8 cellular contexts compared by ENCODE assay signal in genomic region chr1:40185951-40186864, GRCh38. TPM values are rescaled to one million over a fixed set of nuclear protein-coding genes. Genes with fewer than 3 reads are reported as not detected.
DNase-seq lines count a peak whose midpoint lies in the region; ATAC-seq and TF ChIP-seq lines count a peak whose summit lies in the region.

No MANE protein-coding gene starts in this region.

- ATAC-seq in GM21786 (IDR thresholded peaks at IDR 0.05; ENCODE audit: unreplicated experiment): peak; percentile 95
- peak; percentile 94 to 96 for ATAC-seq in activated naive CD4-positive, alpha-beta T cell treated with anti-CD3 and anti-CD28 coated beads, Interleukin-2, amount 50 U/mL, for 72 hours
- no peak for ATAC-seq in body of pancreas

- H3K4me2 ChIP-seq in MM.1S (ENCODE audit: low read depth, low read length): peak overlapping the region; percentile 55

- 90 to 95% methylated on average over 7 of the region's 7 CpGs for WGBS in body of pancreas, 2 donors

- H3K27ac ChIP-seq in MM.1S (ENCODE audit: low read length): peak overlapping the region; percentile 49
- H3K27ac ChIP-seq in body of pancreas: no peak overlapping the region

- no peaks in the 10 kb centered on the region for H3K27me3 ChIP-seq in MM.1S (replicated peaks; ENCODE audit: insufficient read depth, low read length)
- no peaks in the 10 kb centered on the region for H3K27me3 ChIP-seq in body of pancreas

- H3K9me3 ChIP-seq in MM.1S (replicated peaks; ENCODE audit: insufficient read depth, low read length) (no peaks in the 10 kb centered on the region), body of pancreas (no peaks in the 10 kb centered on the region)

- H2AFZ ChIP-seq in MM.1S (ENCODE audit: low read length): no peak overlapping the region

- no peak overlapping the region for H3K9ac ChIP-seq in MM.1S (ENCODE audit: low read length)

- TF ChIP-seq POLR2A in body of pancreas (IDR thresholded peaks at IDR 0.05): no peak

- H3K27ac Mint-ChIP-seq in activated naive CD4-positive, alpha-beta T cell treated with anti-CD3 and anti-CD28 coated beads, Interleukin-2, amount 50 U/mL, for 72 hours: peak overlapping the region; percentile 88 to 95

- peak overlapping the region; percentile 16; the same call in 1 of the 2 replicates for H3K4me3 ChIP-seq in GM12864 (ENCODE audit: low read depth, low read length)
- H3K4me3 ChIP-seq in MM.1S (ENCODE audit: low read length): no peak overlapping the region
- H3K4me3 ChIP-seq in body of pancreas: no peak overlapping the region

- DNase-seq in GM12864 (ENCODE audit: low read depth) (peak; percentile 88), MM.1S (peak; percentile 82), HK-2 (ENCODE audit: unreplicated experiment) (no peak), NCI-H345 treated with DMSO at 0.1 percent for 48 hours (lab: John Stamatoyannopoulos, UW; ENCODE audit: unreplicated experiment) (no peak), body of pancreas (no peak)
- DNase-seq in activated naive CD4-positive, alpha-beta T cell treated with anti-CD3 and anti-CD28 coated beads, Interleukin-2, amount 50 U/mL, for 72 hours (ENCODE audit: low spot score in 2 of 2): peak; percentile 42 to 58
- DNase-seq in stimulated activated CD4-positive, alpha-beta T cell treated with anti-CD3 and anti-CD28 coated beads, Interleukin-12 subunit alpha, Interleukin-12 subunit beta, amount 100 ng/mL, for 24 hours (ENCODE audit: low read depth in 2 of 2): peak; percentile 39 to 43

- H3K36me3 ChIP-seq in MM.1S (replicated peaks; ENCODE audit: insufficient read depth, low read length) (peaks cover 9% of the 10 kb centered on the region), body of pancreas (replicated peaks in 1 of 2; ENCODE audit: insufficient read depth in 1 of 2, low read depth in 2 of 2) (peaks cover 2 to 4% of the 10 kb centered on the region in 2 donors)

- intact Hi-C loops in body of pancreas (cut with DNase I): no loop called here

- H3K4me1 ChIP-seq in MM.1S (ENCODE audit: low read length) (peaks cover 18% of the 10 kb centered on the region), body of pancreas (no peaks in the 10 kb centered on the region)

- no peaks in the 10 kb centered on the region for H3K9me2 ChIP-seq in MM.1S (replicated peaks; ENCODE audit: insufficient read depth, low read length)

- H4K20me1 ChIP-seq in MM.1S (ENCODE audit: insufficient read depth, low read length): peaks cover 6% of the 10 kb centered on the region; the same call in 1 of the 2 replicates

- H3K79me2 ChIP-seq in MM.1S (ENCODE audit: low read length): peaks cover 96% of the 10 kb centered on the region

- peaks cover 8% of the 10 kb centered on the region for H3F3A ChIP-seq in MM.1S (ENCODE audit: insufficient read depth, low read length)

- no peak for TF ChIP-seq CTCF in GM12864 (IDR thresholded peaks at IDR 0.05; ENCODE audit: low read depth, low read length, missing control alignments)
- TF ChIP-seq CTCF in MM.1S (IDR thresholded peaks at IDR 0.05; ENCODE audit: low read length): no peak
- TF ChIP-seq CTCF in body of pancreas (IDR thresholded peaks at IDR 0.05): no peak

- peaks cover 0 to 18% of the 10 kb centered on the region in 2 donors for H3K36me3 Mint-ChIP-seq in activated naive CD4-positive, alpha-beta T cell treated with anti-CD3 and anti-CD28 coated beads, Interleukin-2, amount 50 U/mL, for 72 hours

- H3K9me3 Mint-ChIP-seq in activated naive CD4-positive, alpha-beta T cell treated with anti-CD3 and anti-CD28 coated beads, Interleukin-2, amount 50 U/mL, for 72 hours: no peaks in the 10 kb centered on the region

RNA-seq across cellular contexts. Expression of gene RLF, which starts 25.0 kb away (rescaled TPM):
- total RNA-seq in activated naive CD4-positive, alpha-beta T cell treated with anti-CD3 and anti-CD28 coated beads, Interleukin-2, amount 50 U/mL, for 72 hours: 10 to 100 TPM; 23.6 to 26.1 TPM
- 1 to 10 TPM; 7.5 to 9.2 TPM for total RNA-seq in body of pancreas

Comparison
In these comparisons a context has a peak if more than half of its experiments do, and no peak if none do; other contexts are left out.
1. DNase-seq: peak in GM12864 (single experiment), MM.1S (single experiment), activated naive CD4-positive, alpha-beta T cell treated with anti-CD3 and anti-CD28 coated beads, Interleukin-2, amount 50 U/mL, for 72 hours (2 of 2) and stimulated activated CD4-positive, alpha-beta T cell treated with anti-CD3 and anti-CD28 coated beads, Interleukin-12 subunit alpha, Interleukin-12 subunit beta, amount 100 ng/mL, for 24 hours (2 of 2); none in HK-2 (single experiment), NCI-H345 treated with DMSO at 0.1 percent for 48 hours (single experiment) and body of pancreas (0 of 4).